In genomic region chr10:113454341-113455061, GRCh38 we compare ENCODE assay signal across 8 cellular contexts.
DNase-seq lines count a peak whose midpoint lies in the region; ATAC-seq and TF ChIP-seq lines count a peak whose summit lies in the region.

No MANE protein-coding gene starts in this region.

- DNase-seq in AG09309 (ENCODE audit: low read depth) (no peak), NCI-H82 treated with DMSO at 0.1 percent for 48 hours (lab: John Stamatoyannopoulos, UW; ENCODE audit: unreplicated experiment) (peak; percentile 3), dermis blood vessel endothelial cell (peak; percentile 56), lung (ENCODE audit: low spot score) (no peak), vagina (ENCODE audit: extremely low spot score in 2 of 2) (peak; percentile 70 to 78), NCI-H187 (lab: John Stamatoyannopoulos, UW) (no peak)

- 8 to 11% methylated on average over 15 of the region's 15 CpGs for WGBS in lung, 2 donors

- H3K36me3 ChIP-seq in lung (ENCODE audit: control insufficient read depth in 2 of 2, insufficient read depth in 2 of 2, low read length in 2 of 2): no peaks in the 10 kb centered on the region
- no peaks in the 10 kb centered on the region for H3K36me3 ChIP-seq in vagina

- H3K9me3 ChIP-seq in lung (ENCODE audit: control insufficient read depth in 2 of 2, insufficient read depth in 1 of 2, low read length in 1 of 2) (no peaks in the 10 kb centered on the region), vagina (no peaks in the 10 kb centered on the region)

- intact Hi-C loops in vagina (cut with DNase I): no loop called here

- no peak for TF ChIP-seq POLR2A in vagina (IDR thresholded peaks at IDR 0.05)

- H3K4me3 ChIP-seq in AG09309 (ENCODE audit: control insufficient read depth, low read depth, low read length): no peak overlapping the region
- H3K4me3 ChIP-seq in lung: no peak overlapping the region
- no peak overlapping the region for H3K4me3 ChIP-seq in vagina

- H3K27me3 ChIP-seq in lung (ENCODE audit: control insufficient read depth, insufficient read depth): no peaks in the 10 kb centered on the region
- H3K27me3 ChIP-seq in vagina: no peaks in the 10 kb centered on the region

- ATAC-seq in lung (ENCODE audit: insufficient read depth, low FRiP score) (peak; percentile 42), GM18858 (IDR thresholded peaks at IDR 0.05; ENCODE audit: unreplicated experiment) (no peak)

- peak; percentile 86 for TF ChIP-seq CTCF in AG09309 (IDR thresholded peaks at IDR 0.05; ENCODE audit: control insufficient read depth, insufficient read depth, low read depth, low read length, missing control alignments)
- TF ChIP-seq CTCF in GM12872 (IDR thresholded peaks at IDR 0.05; ENCODE audit: insufficient read depth, low read depth, low read length): peak; percentile 72
- TF ChIP-seq CTCF in lung (IDR thresholded peaks at IDR 0.05; ENCODE audit: control extremely low read depth, extremely low read depth): peak; percentile 18
- peak in 2 of 3 experiments; percentile 48 to 58 for TF ChIP-seq CTCF in vagina (IDR thresholded peaks at IDR 0.05)

- H3K27ac ChIP-seq in lung (ENCODE audit: low read depth in 1 of 2, low read length in 1 of 2) (no peak overlapping the region), vagina (no peak overlapping the region)

- peaks cover 0 to 4% of the 10 kb centered on the region in 2 donors for H3K4me1 ChIP-seq in lung (ENCODE audit: control insufficient read depth in 2 of 2, insufficient read depth in 2 of 2, low read length in 2 of 2)
- H3K4me1 ChIP-seq in vagina: peaks cover 13% of the 10 kb centered on the region

Comparison
In these comparisons a context has a peak if more than half of its experiments do, and no peak if none do; other contexts are left out.
1. DNase-seq: peak in NCI-H82 treated with DMSO at 0.1 percent for 48 hours (single experiment), dermis blood vessel endothelial cell (single experiment) and vagina (2 of 2); none in AG09309 (single experiment), lung (single experiment) and NCI-H187 (0 of 2).
2. CTCF ChIP-seq: peak in every context shown above with its lines; median percentile 86 in AG09309; 72 in GM12872; 53 in vagina; 18 in lung.